In the genomic region with DNA sequence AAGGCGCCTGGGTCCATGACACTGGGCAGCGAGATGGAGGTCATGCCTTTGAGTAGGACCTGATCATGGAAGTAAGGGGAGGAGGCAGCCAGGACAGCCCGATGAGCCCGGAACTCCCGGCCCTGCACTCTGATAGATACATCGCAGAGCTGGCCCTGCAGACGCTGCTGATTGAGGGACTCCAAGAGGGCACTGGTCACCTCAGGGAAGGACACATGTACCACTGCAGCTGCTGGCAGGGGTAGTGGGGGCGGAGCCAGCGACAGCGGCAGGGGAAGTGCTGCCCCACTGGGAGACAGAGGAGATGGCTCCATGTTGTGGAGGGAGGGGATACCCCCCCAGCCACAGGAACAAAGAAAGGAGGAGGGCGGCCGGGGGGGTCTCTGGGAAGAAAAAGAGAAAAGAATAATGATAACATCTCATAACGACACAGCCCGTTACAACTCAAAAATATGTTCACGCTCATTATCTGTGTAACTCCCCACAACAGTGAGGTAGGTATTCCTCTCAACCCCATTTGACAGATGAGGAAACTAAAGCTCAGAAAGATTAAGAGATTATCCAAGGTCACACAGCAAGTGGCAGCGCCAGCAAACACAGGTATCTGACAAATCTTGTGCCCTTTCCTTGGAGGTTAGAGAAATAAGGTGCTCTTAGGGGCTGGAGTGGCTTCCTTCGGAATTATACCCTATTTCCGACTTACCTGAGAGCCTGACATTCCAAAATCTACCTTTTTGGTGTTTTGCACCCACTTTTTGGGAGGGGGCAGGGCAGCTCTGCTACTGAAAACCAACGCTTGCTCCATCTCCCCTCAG, we compare ENCODE assay signal across 8 cellular contexts. TPM values are rescaled to one million over a fixed set of nuclear protein-coding genes. Genes with fewer than 3 reads are reported as not detected.
DNase-seq lines count a peak whose midpoint lies in the region; ATAC-seq and TF ChIP-seq lines count a peak whose summit lies in the region.

No MANE protein-coding gene starts in this region.

- WGBS in ectodermal cell, 2 experiments: 76 to 79% methylated on average over 17 to 19 of the region's 19 CpGs

- H3K36me3 Mint-ChIP-seq in CD4-positive, CD25-positive, alpha-beta regulatory T cell: peaks cover 29% of the 10 kb centered on the region
- peaks cover 24% of the 10 kb centered on the region for H3K36me3 Mint-ChIP-seq in neural crest cell (ENCODE audit: low read depth)

- TF ChIP-seq CTCF in OCI-LY7 (conservative IDR thresholded peaks at IDR 0.05; ENCODE audit: low read length) (no peak), neural crest cell (conservative IDR thresholded peaks at IDR 0.05) (no peak), GM20000 (IDR thresholded peaks at IDR 0.05; ENCODE audit: extremely low read depth, missing control alignments) (no peak)

- in situ Hi-C loops in KBM-7 (cut with MboI; ENCODE audit: low pct_unique_long_range_greater_than_20kb, low sequenced_read_pairs): no loop called here

- H3K79me2 ChIP-seq in OCI-LY7 (ENCODE audit: insufficient read depth, low read depth, low read length): peaks cover 52% of the 10 kb centered on the region

- H3K27ac ChIP-seq in CD4-positive, CD25-positive, alpha-beta regulatory T cell (ENCODE audit: insufficient read depth, low read length, poor library complexity, severe bottlenecking): peak overlapping the region; percentile 92
- H3K27ac ChIP-seq in OCI-LY7 (ENCODE audit: low read depth, low read length, poor library complexity, severe bottlenecking): no peak overlapping the region
- H3K27ac ChIP-seq in ectodermal cell (ENCODE audit: insufficient read depth, low read depth, low read length, poor library complexity, severe bottlenecking): no peak overlapping the region

- H3K9me2 ChIP-seq in OCI-LY7 (ENCODE audit: insufficient read depth, low read length): no peaks in the 10 kb centered on the region

- POLR2A ChIA-PET in OCI-LY7 (lab: Charles Lee): interaction anchor here (1.0 to 3.5 kb wide), 6 partner anchors 9 to 345 kb away, joined by 4 to 20 read pairs (median 6); partner anchors contain the start of gene B3GALT4

- H3K36me3 ChIP-seq in CD4-positive, CD25-positive, alpha-beta regulatory T cell (ENCODE audit: control insufficient read depth, insufficient read depth, low read length): peaks cover 32% of the 10 kb centered on the region
- H3K36me3 ChIP-seq in OCI-LY7 (ENCODE audit: insufficient read depth, low read length) (peaks cover 50% of the 10 kb centered on the region), ectodermal cell (ENCODE audit: control insufficient read depth, insufficient read depth, low read length) (peaks cover 26% of the 10 kb centered on the region)

- no peaks in the 10 kb centered on the region for H3K27me3 ChIP-seq in CD4-positive, CD25-positive, alpha-beta regulatory T cell (ENCODE audit: control insufficient read depth, insufficient read depth, low read length)
- H3K27me3 ChIP-seq in ectodermal cell (ENCODE audit: control insufficient read depth, insufficient read depth, low read length, poor library complexity, severe bottlenecking): peaks cover 16% of the 10 kb centered on the region

- H3K27ac Mint-ChIP-seq in CD4-positive, CD25-positive, alpha-beta regulatory T cell: peak overlapping the region; percentile 14 to 98 (median 89)
- no peak overlapping the region for H3K27ac Mint-ChIP-seq in neural crest cell (ENCODE audit: unreplicated experiment)

- DNase-seq in CD4-positive, CD25-positive, alpha-beta regulatory T cell: peak in 1 of 3 donors; percentile 18
- DNase-seq in OCI-LY7 (ENCODE audit: low spot score) (no peak), neural crest cell (ENCODE audit: low read depth, low spot score) (no peak), KBM-7 (no peak), GF-D8 (lab: John Stamatoyannopoulos, UW) (no peak), mucosa of gallbladder (ENCODE audit: low spot score) (no peak), GM20000 (ENCODE audit: low spot score) (no peak)

- H3K4me1 Mint-ChIP-seq in CD4-positive, CD25-positive, alpha-beta regulatory T cell: peaks cover under 1 to 92% (median 40%) of the 10 kb centered on the region in 4 donors
- H3K4me1 Mint-ChIP-seq in neural crest cell: peaks cover 79% of the 10 kb centered on the region

- peak overlapping the region; percentile 90 to 100 (median 96) for H3K4me3 Mint-ChIP-seq in CD4-positive, CD25-positive, alpha-beta regulatory T cell
- peak overlapping the region; percentile 87 for H3K4me3 Mint-ChIP-seq in neural crest cell

- ATAC-seq in CD4-positive, CD25-positive, alpha-beta regulatory T cell (ENCODE audit: low read depth in 2 of 2): no peak

- peaks cover 80% of the 10 kb centered on the region for H3K4me1 ChIP-seq in CD4-positive, CD25-positive, alpha-beta regulatory T cell (ENCODE audit: control insufficient read depth, insufficient read depth, low read length, poor library complexity, severe bottlenecking)
- H3K4me1 ChIP-seq in OCI-LY7 (ENCODE audit: insufficient read depth, low read length, poor library complexity, severe bottlenecking) (peaks cover 59% of the 10 kb centered on the region), ectodermal cell (ENCODE audit: control insufficient read depth, insufficient read depth, low read length) (peaks cover 40% of the 10 kb centered on the region)

- H3K9me3 Mint-ChIP-seq in CD4-positive, CD25-positive, alpha-beta regulatory T cell: no peaks in the 10 kb centered on the region
- H3K9me3 Mint-ChIP-seq in neural crest cell: no peaks in the 10 kb centered on the region

- peak overlapping the region; percentile 63 for H3K4me2 ChIP-seq in OCI-LY7 (ENCODE audit: low read length)

- H3K27me3 Mint-ChIP-seq in CD4-positive, CD25-positive, alpha-beta regulatory T cell: no peaks in the 10 kb centered on the region
- peaks cover 26% of the 10 kb centered on the region for H3K27me3 Mint-ChIP-seq in neural crest cell (ENCODE audit: low read depth)

- no TSS peak for BruUV-seq in OCI-LY7 (replicated peaks; lab: Mats Ljungman, UMichigan)

- intact Hi-C loops in OCI-LY7 (cut with micrococcal nuclease; ENCODE audit: unreplicated experiment): no loop called here

- H3K9me3 ChIP-seq in CD4-positive, CD25-positive, alpha-beta regulatory T cell (ENCODE audit: control insufficient read depth in 2 of 2, low read length in 2 of 2): no peaks in the 10 kb centered on the region
- H3K9me3 ChIP-seq in OCI-LY7 (ENCODE audit: low read length) (no peaks in the 10 kb centered on the region), ectodermal cell (ENCODE audit: control insufficient read depth, low read length) (no peaks in the 10 kb centered on the region)

- H2AFZ ChIP-seq in OCI-LY7 (ENCODE audit: low read length): no peak overlapping the region

- peak overlapping the region; percentile 76 for H3K4me3 ChIP-seq in CD4-positive, CD25-positive, alpha-beta regulatory T cell (ENCODE audit: low read depth, low read length)
- H3K4me3 ChIP-seq in OCI-LY7 (ENCODE audit: low read depth, low read length, poor library complexity, severe bottlenecking) (peak overlapping the region; percentile 73), ectodermal cell (ENCODE audit: insufficient read depth, low read depth, low read length) (peak overlapping the region; percentile 59)

- peaks cover 5% of the 10 kb centered on the region; the same call in 1 of the 2 replicates for H4K20me1 ChIP-seq in OCI-LY7 (ENCODE audit: insufficient read depth, low read length)

- CTCF ChIA-PET in OCI-LY7 (lab: Charles Lee; ENCODE audit: unreplicated experiment): no interaction called here

RNA-seq across cellular contexts. Expression of gene ZBTB22, which starts 0.7 kb away (rescaled TPM):
- total RNA-seq in CD4-positive, CD25-positive, alpha-beta regulatory T cell: 19.4 TPM
- 10 to 100 TPM in 2 of 4 donors, 1 to 10 TPM in 2; 8.3 to 13.5 (median 11.5) TPM for polyA plus RNA-seq in CD4-positive, CD25-positive, alpha-beta regulatory T cell
- total RNA-seq in OCI-LY7 (2014; rRNA removed; shearing (Covaris generic)): 17.4 and 21.6 TPM in 2 replicates
- 14.1 and 18.5 TPM in 2 replicates for total RNA-seq in OCI-LY7 (2022)
- 25.4 TPM for polyA plus RNA-seq in ectodermal cell (2013, experiment 1 of 4)
- polyA plus RNA-seq in ectodermal cell (2013, experiment 2 of 4): 23.9 TPM
- 20.7 TPM for polyA plus RNA-seq in ectodermal cell (2013, experiment 3 of 4)
- 28.1 TPM for polyA plus RNA-seq in ectodermal cell (2013, experiment 4 of 4)
- 23.0 and 23.4 TPM in 2 replicates for total RNA-seq in neural crest cell
- total RNA-seq in mucosa of gallbladder: 26.5 TPM

RNA-seq across cellular contexts. Expression of gene TAPBP, which starts 2.9 kb away (rescaled TPM):
- total RNA-seq in CD4-positive, CD25-positive, alpha-beta regulatory T cell: 281 TPM
- 100 to 1,000 TPM; 251 to 314 (median 262) TPM for polyA plus RNA-seq in CD4-positive, CD25-positive, alpha-beta regulatory T cell
- 73.6 and 106 TPM in 2 replicates for total RNA-seq in OCI-LY7 (2014; rRNA removed; shearing (Covaris generic))
- 148 and 150 TPM in 2 replicates for total RNA-seq in OCI-LY7 (2022)
- polyA plus RNA-seq in ectodermal cell (2013, experiment 1 of 4): 20.4 TPM
- 21.0 TPM for polyA plus RNA-seq in ectodermal cell (2013, experiment 2 of 4)
- 15.2 TPM for polyA plus RNA-seq in ectodermal cell (2013, experiment 3 of 4)
- polyA plus RNA-seq in ectodermal cell (2013, experiment 4 of 4): 15.8 TPM
- 15.4 and 16.2 TPM in 2 replicates for total RNA-seq in neural crest cell
- 200 TPM for total RNA-seq in mucosa of gallbladder

RNA-seq across cellular contexts. Expression of gene DAXX, which starts 5.9 kb away (rescaled TPM):
- 45.1 TPM for total RNA-seq in CD4-positive, CD25-positive, alpha-beta regulatory T cell
- polyA plus RNA-seq in CD4-positive, CD25-positive, alpha-beta regulatory T cell: 100 to 1,000 TPM in 2 of 4 donors, 10 to 100 TPM in 2; 88.0 to 104 (median 97.5) TPM
- 77.5 and 79.2 TPM in 2 replicates for total RNA-seq in OCI-LY7 (2014; rRNA removed; shearing (Covaris generic))
- 93.3 and 97.8 TPM in 2 replicates for total RNA-seq in OCI-LY7 (2022)
- polyA plus RNA-seq in ectodermal cell (2013, experiment 1 of 4): 72.4 TPM
- polyA plus RNA-seq in ectodermal cell (2013, experiment 2 of 4): 71.6 TPM
- polyA plus RNA-seq in ectodermal cell (2013, experiment 3 of 4): 52.7 TPM
- polyA plus RNA-seq in ectodermal cell (2013, experiment 4 of 4): 60.8 TPM
- total RNA-seq in neural crest cell: 85.0 and 88.2 TPM in 2 replicates
- 33.9 TPM for total RNA-seq in mucosa of gallbladder

RNA-seq across cellular contexts. Expression of gene RGL2, which starts 18.1 kb away (rescaled TPM):
- 59.2 TPM for total RNA-seq in CD4-positive, CD25-positive, alpha-beta regulatory T cell
- polyA plus RNA-seq in CD4-positive, CD25-positive, alpha-beta regulatory T cell: 1 to 10 TPM; 7.2 to 9.4 (median 8.1) TPM
- 27.2 and 27.3 TPM in 2 replicates for total RNA-seq in OCI-LY7 (2014; rRNA removed; shearing (Covaris generic))
- 67.1 and 67.6 TPM in 2 replicates for total RNA-seq in OCI-LY7 (2022)
- polyA plus RNA-seq in ectodermal cell (2013, experiment 1 of 4): 67.4 TPM
- polyA plus RNA-seq in ectodermal cell (2013, experiment 2 of 4): 69.1 TPM
- polyA plus RNA-seq in ectodermal cell (2013, experiment 3 of 4): 52.0 TPM
- polyA plus RNA-seq in ectodermal cell (2013, experiment 4 of 4): 65.9 TPM
- total RNA-seq in neural crest cell: 51.9 and 56.0 TPM in 2 replicates
- total RNA-seq in mucosa of gallbladder: 158 TPM

RNA-seq across cellular contexts. Expression of gene PFDN6, which starts 27.4 kb away (rescaled TPM):
- total RNA-seq in CD4-positive, CD25-positive, alpha-beta regulatory T cell: 20.0 TPM
- 10 to 100 TPM; 33.7 to 47.0 (median 38.4) TPM for polyA plus RNA-seq in CD4-positive, CD25-positive, alpha-beta regulatory T cell
- 72.5 and 112 TPM in 2 replicates for total RNA-seq in OCI-LY7 (2014; rRNA removed; shearing (Covaris generic))
- total RNA-seq in OCI-LY7 (2022): 65.4 and 90.6 TPM in 2 replicates
- polyA plus RNA-seq in ectodermal cell (2013, experiment 1 of 4): 73.2 TPM
- 69.5 TPM for polyA plus RNA-seq in ectodermal cell (2013, experiment 2 of 4)
- polyA plus RNA-seq in ectodermal cell (2013, experiment 3 of 4): 80.8 TPM
- polyA plus RNA-seq in ectodermal cell (2013, experiment 4 of 4): 88.7 TPM
- 54.9 and 61.4 TPM in 2 replicates for total RNA-seq in neural crest cell
- total RNA-seq in mucosa of gallbladder: 38.6 TPM
